Comparison of ENCODE assay signal across 9 cellular contexts in the genomic region with DNA sequence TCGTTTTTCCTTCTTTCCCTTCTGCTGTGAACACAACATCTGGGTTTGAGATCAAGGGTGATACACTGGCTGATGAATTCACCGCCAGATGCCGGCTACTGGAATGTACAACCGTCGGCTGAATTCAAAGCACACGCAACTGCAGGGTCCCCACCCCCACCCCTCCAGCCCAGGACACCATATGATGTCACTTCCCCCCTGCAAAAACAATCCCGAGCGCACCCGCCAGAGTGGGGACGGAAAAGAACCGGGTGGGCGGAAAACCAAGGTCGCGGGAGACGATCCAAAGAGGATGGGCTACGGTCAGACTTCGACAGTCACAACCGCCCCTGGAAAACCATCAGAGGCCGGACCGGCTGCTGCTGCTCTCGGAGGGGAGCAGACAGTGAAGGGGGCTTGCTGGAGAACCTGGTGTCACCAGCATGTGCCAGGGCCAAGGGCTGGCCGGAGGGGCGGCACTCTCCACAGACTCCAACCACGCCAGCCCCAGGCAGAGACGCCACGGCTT. TPM values are rescaled to one million over a fixed set of nuclear protein-coding genes. Genes with fewer than 3 reads are reported as not detected.
DNase-seq lines count a peak whose midpoint lies in the region; ATAC-seq and TF ChIP-seq lines count a peak whose summit lies in the region.
"Had no signal": no experiment of that assay in that cellular context is flagged by ENCODE, and none has a peak within 500 bp of the region (broad histone marks: within the 10 kb centered on the region; RNA-seq: fewer than 3 reads in every experiment).

No MANE protein-coding gene starts in this region.

- TF ChIP-seq CTCF in astrocyte of the spinal cord (IDR thresholded peaks at IDR 0.05; ENCODE audit: low read depth, low read length), result no peak
- TF ChIP-seq CTCF in lower leg skin (IDR thresholded peaks at IDR 0.05), result no peak

- no peak overlapping the region for H3K4me3 ChIP-seq in astrocyte of the spinal cord (ENCODE audit: low read depth, low read length)
- no peak overlapping the region for H3K4me3 ChIP-seq in lower leg skin (ENCODE audit: low read depth, poor library complexity, severe bottlenecking)
- peak overlapping the region; percentile 35 to 59 for H3K4me3 ChIP-seq in stomach smooth muscle (ENCODE audit: low read length in 2 of 2)

- peaks cover 69% of the 10 kb centered on the region for H3K4me1 ChIP-seq in stomach smooth muscle (ENCODE audit: control insufficient read depth, insufficient read depth, low read length)

- H3K27me3 ChIP-seq in stomach smooth muscle (ENCODE audit: control insufficient read depth in 1 of 2, insufficient read depth in 2 of 2, low read length in 2 of 2), result no peaks in the 10 kb centered on the region

- TF ChIP-seq POLR2A in lower leg skin (IDR thresholded peaks at IDR 0.05), result no peak

- in situ Hi-C loops in astrocyte of the spinal cord (cut with HindIII; ENCODE audit: low sequenced_read_pairs), result no loop called here

- 42 to 62% methylated on average over 26 of the region's 26 CpGs for WGBS in lower leg skin, 2 donors

- ATAC-seq in GM18861 (IDR thresholded peaks at IDR 0.05; ENCODE audit: unreplicated experiment) (no peak), GM18870 (IDR thresholded peaks at IDR 0.05; ENCODE audit: unreplicated experiment) (no peak)

- peak overlapping the region; percentile 75 for H3K27ac ChIP-seq in stomach smooth muscle (ENCODE audit: low read length)
- H3K27ac ChIP-seq: C4-2B had no signal

- intact Hi-C loops in lower leg skin (cut with DNase I; ENCODE audit: low total_unique reads), result no loop called here

- peak overlapping the region; percentile 58 to 59 for H3K9ac ChIP-seq in stomach smooth muscle (ENCODE audit: low read length in 2 of 2)

- H3K36me3 ChIP-seq in stomach smooth muscle (ENCODE audit: control insufficient read depth in 2 of 2, insufficient read depth in 2 of 2, low read length in 2 of 2), result peaks cover 0 to 5% of the 10 kb centered on the region in 2 donors

- H3K9me3 ChIP-seq in stomach smooth muscle (ENCODE audit: control insufficient read depth in 2 of 2, low read length in 2 of 2), result no peaks in the 10 kb centered on the region

- peak; percentile 63 for DNase-seq in activated CD8-positive, alpha-beta memory T cell treated with anti-CD3 and anti-CD28 coated beads, Interleukin-2, amount 50 U/mL, for 48 hours
- DNase-seq in activated CD8-positive, alpha-beta memory T cell treated with anti-CD3 and anti-CD28 coated beads, Interleukin-2, amount 50 U/mL, for 4 hours, result no peak
- peak; percentile 95 for DNase-seq in astrocyte of the spinal cord (ENCODE audit: low read depth, low spot score)
- DNase-seq in lower leg skin (ENCODE audit: low spot score in 2 of 2), result peak; percentile 47 to 93
- no peak for DNase-seq in NK-92 treated with Interleukin-12 subunit alpha and Interleukin-12 subunit beta, amount 100 ng/mL, for 24 hours (lab: John Stamatoyannopoulos, UW)

RNA-seq across cellular contexts. Expression of a gene that starts 23.3 kb away (rescaled TPM):
- total RNA-seq in lower leg skin, result 1 to 10 TPM; 2.0 to 2.9 (median 2.6) TPM

RNA-seq across cellular contexts. Expression of a gene that starts 39.1 kb away (rescaled TPM):
- total RNA-seq in lower leg skin, result 10 to 100 TPM; 36.7 to 63.6 (median 45.2) TPM

RNA-seq across cellular contexts. Expression of a gene that starts 45.5 kb away (rescaled TPM):
- 100 to 1,000 TPM in 2 of 4 donors, 10 to 100 TPM in 2; 69.7 to 203 (median 94.8) TPM for total RNA-seq in lower leg skin

Comparison
In these comparisons a context has a peak if more than half of its experiments do, and no peak if none do; other contexts are left out.
1. DNase-seq: peak in activated CD8-positive, alpha-beta memory T cell treated with anti-CD3 and anti-CD28 coated beads, Interleukin-2, amount 50 U/mL, for 48 hours (single experiment), astrocyte of the spinal cord (single experiment) and lower leg skin (2 of 2); none in activated CD8-positive, alpha-beta memory T cell treated with anti-CD3 and anti-CD28 coated beads, Interleukin-2, amount 50 U/mL, for 4 hours (single experiment) and NK-92 treated with Interleukin-12 subunit alpha and Interleukin-12 subunit beta, amount 100 ng/mL, for 24 hours (single experiment).
2. H3K4me3 ChIP-seq: peak in stomach smooth muscle (2 of 2); none in astrocyte of the spinal cord (single experiment) and lower leg skin (single experiment).